In genomic region chr4:125369098-125369497, GRCh38 we compare ENCODE assay signal across 17 cellular contexts. TPM values are rescaled to one million over a fixed set of nuclear protein-coding genes. Genes with fewer than 3 reads are reported as not detected.
DNase-seq lines count a peak whose midpoint lies in the region; ATAC-seq and TF ChIP-seq lines count a peak whose summit lies in the region.
"Had no signal": no experiment of that assay in that cellular context is flagged by ENCODE, and none has a peak within 500 bp of the region (broad histone marks: within the 10 kb centered on the region; RNA-seq: fewer than 3 reads in every experiment).

No MANE protein-coding gene starts in this region.

- peak overlapping the region; percentile 69 for H3K9ac ChIP-seq in skeletal muscle satellite cell (ENCODE audit: low read depth, low read length)

- DNase-seq in LHCN-M2 (ENCODE audit: low read depth) = peak; percentile 22
- DNase-seq in brain microvascular endothelial cell = peak; percentile 29
- peak; percentile 17 for DNase-seq in iris pigment epithelial cell (ENCODE audit: low read depth)
- DNase-seq in NCI-H1417 treated with DMSO at 0.1 percent for 48 hours (lab: John Stamatoyannopoulos, UW) = no peak
- DNase-seq in retina = no peak
- DNase-seq: activated naive CD4-positive, alpha-beta T cell treated with Interleukin-2 at 50 U/mL for 16 hours; C1 segment of cervical spinal cord; DMS79 treated with DMSO at 0.1 percent for 48 hours; NCI-H2107; NK-92 treated with Interleukin-12 subunit alpha and Interleukin-12 subunit beta, amount 100 ng/mL, for 24 hours; stimulated activated CD4-positive, alpha-beta T cell treated with anti-CD3 and anti-CD28 coated beads, Interleukin-2, amount 100 ng/mL, for 24 hours; WERI-Rb-1 had no signal

- H3K4me3 ChIP-seq in brain microvascular endothelial cell (ENCODE audit: low read depth, low read length) (no peak overlapping the region), skeletal muscle satellite cell (ENCODE audit: low read length) (peak overlapping the region; percentile 49)
- H3K4me3 ChIP-seq: cardiac muscle cell had no signal

- ATAC-seq in HG03460 (IDR thresholded peaks at IDR 0.05; ENCODE audit: unreplicated experiment) = no peak
- ATAC-seq in HG03565 (IDR thresholded peaks at IDR 0.05; ENCODE audit: unreplicated experiment) = no peak

- H3K36me3 ChIP-seq in brain microvascular endothelial cell (replicated peaks) (no peaks in the 10 kb centered on the region), skeletal muscle satellite cell (ENCODE audit: insufficient read depth, low read length) (no peaks in the 10 kb centered on the region)
- H3K36me3 ChIP-seq: cardiac muscle cell, vagina, WERI-Rb-1 had no signal

- peak overlapping the region; percentile 75 for H3K4me2 ChIP-seq in skeletal muscle satellite cell (ENCODE audit: low read length)

- TF ChIP-seq CTCF in brain microvascular endothelial cell (IDR thresholded peaks at IDR 0.05; ENCODE audit: low read depth, low read length, missing control alignments) = no peak

- H3K27me3 ChIP-seq in brain microvascular endothelial cell (replicated peaks) (no peaks in the 10 kb centered on the region), skeletal muscle satellite cell (ENCODE audit: control insufficient read depth, insufficient read depth, low read length) (no peaks in the 10 kb centered on the region)
- H3K27me3 ChIP-seq: cardiac muscle cell, vagina had no signal

- H3K27ac ChIP-seq in brain microvascular endothelial cell = peak overlapping the region; percentile 79
- H3K27ac ChIP-seq: cardiac muscle cell, WERI-Rb-1 had no signal

- H3K9me3 ChIP-seq in skeletal muscle satellite cell (replicated peaks; ENCODE audit: low read length) = no peaks in the 10 kb centered on the region
- H3K9me3 ChIP-seq: vagina had no signal

- in situ Hi-C loops in brain microvascular endothelial cell (cut with HindIII; ENCODE audit: low pct_ligation_motif_present, low sequenced_read_pairs) = no loop called here

- peaks cover 20% of the 10 kb centered on the region for H3K4me1 ChIP-seq in skeletal muscle satellite cell (ENCODE audit: control insufficient read depth, insufficient read depth, low read length)
- H3K4me1 ChIP-seq: vagina had no signal

RNA-seq across cellular contexts. Expression of gene FAT4, which starts 54.3 kb away (rescaled TPM):
- total RNA-seq in LHCN-M2 (2014; rRNA removed) = 12.1 TPM in 2 replicates
- polyA plus RNA-seq in LHCN-M2 (2012) = 2.6 TPM
- total RNA-seq in skeletal muscle satellite cell (2012; rRNA removed) = 13.9 and 16.2 TPM in 2 replicates

Comparison
In these comparisons a context has a peak if more than half of its experiments do, and no peak if none do; other contexts are left out.
1. DNase-seq: peak in LHCN-M2 (single experiment), brain microvascular endothelial cell (single experiment) and iris pigment epithelial cell (single experiment); none in NCI-H1417 treated with DMSO at 0.1 percent for 48 hours (single experiment) and retina (single experiment).